Comparison of ENCODE assay signal across 9 cellular contexts in genomic region chr11:66958956-66959274, GRCh38. TPM values are rescaled to one million over a fixed set of nuclear protein-coding genes. Genes with fewer than 3 reads are reported as not detected.
DNase-seq lines count a peak whose midpoint lies in the region; ATAC-seq and TF ChIP-seq lines count a peak whose summit lies in the region.
"Had no signal": no experiment of that assay in that cellular context is flagged by ENCODE, and none has a peak within 500 bp of the region (broad histone marks: within the 10 kb centered on the region; RNA-seq: fewer than 3 reads in every experiment).

No MANE protein-coding gene starts in this region.

- H3K79me2 ChIP-seq in fibroblast of lung (ENCODE audit: control insufficient read depth, insufficient read depth, low read length) (no peaks in the 10 kb centered on the region), Karpas-422 (ENCODE audit: low read length) (no peaks in the 10 kb centered on the region)

- no peaks in the 10 kb centered on the region for H3K36me3 ChIP-seq in fibroblast of lung (ENCODE audit: control insufficient read depth, insufficient read depth, low read length)
- no peaks in the 10 kb centered on the region for H3K36me3 ChIP-seq in rectal smooth muscle tissue (ENCODE audit: control insufficient read depth, insufficient read depth, low read length)
- no peaks in the 10 kb centered on the region for H3K36me3 ChIP-seq in Karpas-422 (ENCODE audit: insufficient read depth, low read length)
- no peaks in the 10 kb centered on the region for H3K36me3 ChIP-seq in testis (ENCODE audit: low read depth, missing control alignments)

- DNase-seq in GM12865 (ENCODE audit: low read depth) (peak; percentile 14), fibroblast of lung (ENCODE audit: low read depth in 2 of 2) (no peak), Karpas-422 (no peak), UCSD-AML1 (lab: John Stamatoyannopoulos, UW; ENCODE audit: unreplicated experiment) (no peak), testis (no peak)

- H2AFZ ChIP-seq in fibroblast of lung (ENCODE audit: low read length) (peak overlapping the region; percentile 64), Karpas-422 (ENCODE audit: low read length) (no peak overlapping the region)

- H3K27ac ChIP-seq in VCaP, result peak overlapping the region; percentile 82
- no peak overlapping the region for H3K27ac ChIP-seq in fibroblast of lung (ENCODE audit: insufficient read depth, low read length)
- no peak overlapping the region for H3K27ac ChIP-seq in rectal smooth muscle tissue (ENCODE audit: low read depth, low read length)
- no peak overlapping the region for H3K27ac ChIP-seq in Karpas-422 (ENCODE audit: low read length)
- H3K27ac ChIP-seq in testis, result no peak overlapping the region

- 23% methylated on average over 10 of the region's 10 CpGs for WGBS in testis, 2 donors

- intact Hi-C loops in testis (cut with DNase I; ENCODE audit: low total_unique reads), result no loop called here

- no peaks in the 10 kb centered on the region for H3K9me2 ChIP-seq in Karpas-422 (replicated peaks; ENCODE audit: insufficient read depth, low read length)

- no peaks in the 10 kb centered on the region for H3K9me3 ChIP-seq in fibroblast of lung (ENCODE audit: control insufficient read depth, insufficient read depth, low read depth, low read length)
- no peaks in the 10 kb centered on the region for H3K9me3 ChIP-seq in Karpas-422 (ENCODE audit: low read length)
- H3K9me3 ChIP-seq in testis, result no peaks in the 10 kb centered on the region

- H3K9ac ChIP-seq in fibroblast of lung (ENCODE audit: insufficient read depth, low read length) (no peak overlapping the region), rectal smooth muscle tissue (ENCODE audit: low read length) (no peak overlapping the region), Karpas-422 (ENCODE audit: low read length) (no peak overlapping the region)

- no peak for TF ChIP-seq POLR2A in testis (IDR thresholded peaks at IDR 0.05)

- peaks cover 7% of the 10 kb centered on the region for H3K4me1 ChIP-seq in fibroblast of lung (ENCODE audit: control insufficient read depth, extremely low read depth, insufficient read depth, low read length)
- H3K4me1 ChIP-seq in rectal smooth muscle tissue (ENCODE audit: control insufficient read depth, insufficient read depth, low read length), result peaks cover 3% of the 10 kb centered on the region
- no peaks in the 10 kb centered on the region for H3K4me1 ChIP-seq in Karpas-422 (ENCODE audit: low read length)
- H3K4me1 ChIP-seq in testis, result peaks cover 8% of the 10 kb centered on the region

- no peak for ATAC-seq in HG02571 (IDR thresholded peaks at IDR 0.05; ENCODE audit: unreplicated experiment)

- H3K27me3 ChIP-seq in fibroblast of lung (ENCODE audit: control insufficient read depth, insufficient read depth, low read length), result no peaks in the 10 kb centered on the region
- H3K27me3 ChIP-seq in rectal smooth muscle tissue (ENCODE audit: control insufficient read depth, insufficient read depth, low read length), result no peaks in the 10 kb centered on the region
- H3K27me3 ChIP-seq in Karpas-422 (ENCODE audit: low read length), result no peaks in the 10 kb centered on the region
- no peaks in the 10 kb centered on the region for H3K27me3 ChIP-seq in testis

- H3K4me2 ChIP-seq in fibroblast of lung (ENCODE audit: extremely low read depth, insufficient read depth, low read length), result peak overlapping the region; percentile 57
- H3K4me2 ChIP-seq in Karpas-422 (ENCODE audit: low read depth, low read length, poor library complexity, severe bottlenecking), result no peak overlapping the region

- no peaks in the 10 kb centered on the region for H4K20me1 ChIP-seq in fibroblast of lung (ENCODE audit: control insufficient read depth, extremely low read depth, insufficient read depth, low read length)
- no peaks in the 10 kb centered on the region for H4K20me1 ChIP-seq in Karpas-422 (ENCODE audit: insufficient read depth, low read depth, low read length)

- H3K4me3 ChIP-seq in GM12865 (ENCODE audit: low read depth, low read length) (peak overlapping the region; percentile 51), fibroblast of lung (replicated peaks in 1 of 4; ENCODE audit: control extremely low read depth in 1 of 4, insufficient read depth in 1 of 4, low read depth in 3 of 4, low read length in 4 of 4) (peak overlapping the region in 3 of 4 experiments; percentile 0 to 43 (median 40)), rectal smooth muscle tissue (ENCODE audit: low read length) (peak overlapping the region; percentile 46), Karpas-422 (ENCODE audit: low read length) (no peak overlapping the region), testis (peak overlapping the region in 1 of 2 donors; percentile 72)

- no peak for TF ChIP-seq CTCF in GM12865 (IDR thresholded peaks at IDR 0.05; ENCODE audit: insufficient read depth, low read depth, low read length, missing control alignments)
- no peak for TF ChIP-seq CTCF in VCaP (conservative IDR thresholded peaks at IDR 0.05)
- no peak for TF ChIP-seq CTCF in fibroblast of lung (conservative IDR thresholded peaks at IDR 0.05 in 1 of 2, IDR thresholded peaks at IDR 0.05 in 1 of 2; ENCODE audit: low read depth in 1 of 2, low read length in 2 of 2)
- TF ChIP-seq CTCF in testis (IDR thresholded peaks at IDR 0.05), result no peak

RNA-seq across cellular contexts. Expression of gene PC, which starts 0.7 kb away (rescaled TPM):
- 10.3 and 22.8 TPM in 2 replicates for total RNA-seq in fibroblast of lung
- 5.1 and 8.2 TPM in 2 replicates for polyA plus RNA-seq in fibroblast of lung
- polyA plus RNA-seq in fibroblast of lung (2012), result 9.3 and 20.8 TPM in 2 replicates
- polyA minus RNA-seq in fibroblast of lung (ENCODE audit: low replicate concordance), result 13.5 and 48.6 TPM in 2 replicates
- 0.14 TPM in 1 of 2 replicates, not detected in the other for total RNA-seq in Karpas-422 (2014; rRNA removed; shearing (Covaris generic); ENCODE audit: low replicate concordance)
- 10 to 100 TPM; 40.9 to 46.0 TPM for total RNA-seq in testis
- 53.1 TPM for polyA plus RNA-seq in testis (ENCODE audit: insufficient read depth, low read depth, low replicate concordance)

RNA-seq across cellular contexts. Expression of gene C11orf86, which starts 16.2 kb away (rescaled TPM):
- not detected in 2 replicates for total RNA-seq in fibroblast of lung
- polyA plus RNA-seq in fibroblast of lung, result not detected in 2 replicates
- not detected in 2 replicates for polyA plus RNA-seq in fibroblast of lung (2012)
- polyA minus RNA-seq in fibroblast of lung (ENCODE audit: low replicate concordance), result not detected in 2 replicates
- not detected in 2 replicates for total RNA-seq in Karpas-422 (2014; rRNA removed; shearing (Covaris generic); ENCODE audit: low replicate concordance)
- under 1 TPM in 1 of 2 donors, not detected in 1; 0.25 TPM for total RNA-seq in testis
- not detected for polyA plus RNA-seq in testis (ENCODE audit: insufficient read depth, low read depth, low replicate concordance)
- total RNA-seq: lung microvascular endothelial cell had no signal
